8 cellular contexts compared by ENCODE assay signal in the genomic region with DNA sequence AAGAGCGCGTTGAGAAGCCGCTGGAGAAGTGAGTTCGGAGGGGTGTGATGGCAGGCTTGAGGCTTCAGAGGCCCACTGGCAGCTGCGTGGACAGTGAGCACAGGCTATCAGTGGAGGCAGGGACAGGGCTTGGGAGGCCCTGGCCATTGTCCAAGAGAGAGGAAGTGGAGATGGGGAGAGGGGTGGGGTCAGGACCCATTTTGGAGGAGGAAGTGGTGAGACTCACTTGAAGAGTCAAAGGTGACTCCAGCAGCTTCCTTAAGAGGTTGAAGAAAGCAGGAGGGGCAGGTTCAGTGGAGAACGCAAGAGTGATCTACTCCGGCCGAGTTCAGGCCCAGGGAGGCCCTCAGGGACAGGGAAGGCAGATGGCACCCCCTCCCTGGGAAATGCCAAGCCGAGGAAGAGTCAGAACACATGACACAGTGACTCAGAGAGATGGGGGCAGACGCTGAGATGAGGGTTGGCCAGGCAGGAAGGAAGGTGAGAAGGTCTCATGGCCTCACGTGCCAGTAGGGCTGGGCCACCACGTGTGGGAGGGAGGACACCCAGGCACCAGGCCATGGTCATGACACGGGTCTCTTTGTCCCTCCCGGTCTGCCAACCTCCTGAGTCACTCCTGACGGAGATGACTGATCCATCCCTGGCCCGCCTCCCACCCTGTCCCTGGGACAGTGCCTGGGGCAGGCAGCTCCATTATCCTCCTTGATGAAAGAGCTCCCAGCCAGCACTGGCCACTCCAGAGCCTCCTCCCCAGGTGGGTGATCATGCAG. TPM values are rescaled to one million over a fixed set of nuclear protein-coding genes. Genes with fewer than 3 reads are reported as not detected.
DNase-seq lines count a peak whose midpoint lies in the region; ATAC-seq and TF ChIP-seq lines count a peak whose summit lies in the region.

No MANE protein-coding gene starts in this region.

- H3K9me2 ChIP-seq in SK-N-SH: no peaks in the 10 kb centered on the region
- no peaks in the 10 kb centered on the region for H3K9me2 ChIP-seq in GM23338 (ENCODE audit: insufficient read depth)

- no peak overlapping the region for H3K27ac Mint-ChIP-seq in GM23338

- peaks cover 6% of the 10 kb centered on the region for H3K27me3 Mint-ChIP-seq in GM23338 (ENCODE audit: insufficient read depth, low read depth, poor library complexity)

- peaks cover 9% of the 10 kb centered on the region; the same call in 2 of the 3 replicates for H3K9me3 Mint-ChIP-seq in GM23338

- CTCF ChIA-PET in SK-N-SH (lab: Yijun Ruan, JAX): interaction anchor here (0.7 kb wide), 1 partner anchor 52 kb away, joined by 3 read pairs; no protein-coding TSS in a partner anchor

- peak; percentile 96 for ATAC-seq in foreskin keratinocyte
- ATAC-seq in HG02759 (IDR thresholded peaks at IDR 0.05; ENCODE audit: unreplicated experiment): no peak
- ATAC-seq in GM23338: no peak

- TF ChIP-seq EP300 in SK-N-SH (IDR thresholded peaks at IDR 0.05; ENCODE audit: borderline replicate concordance in 1 of 2, low read depth in 1 of 2, low read length in 1 of 2): no peak

- DNase-seq in H4 (ENCODE audit: low spot score): peak; percentile 99
- no peak for DNase-seq in SK-N-SH
- peak; percentile 70 to 88 for DNase-seq in foreskin keratinocyte
- DNase-seq in posterior vena cava (ENCODE audit: low spot score): peak; percentile 93
- no peak for DNase-seq in activated CD8-positive, alpha-beta memory T cell treated with anti-CD3 and anti-CD28 coated beads, Interleukin-2, amount 50 U/mL, for 4 hours
- DNase-seq in H7: no peak
- DNase-seq in GM23338 (ENCODE audit: low spot score): no peak

- no peak for TF ChIP-seq RAD21 in SK-N-SH (IDR thresholded peaks at IDR 0.05; ENCODE audit: low read length)

- H3K4me2 ChIP-seq in SK-N-SH (no peak overlapping the region), GM23338 (no peak overlapping the region)

- H3K36me3 ChIP-seq in SK-N-SH (replicated peaks in 1 of 2; ENCODE audit: control insufficient read depth in 1 of 2, insufficient read depth in 2 of 2, low read length in 1 of 2): no peaks in the 10 kb centered on the region
- no peaks in the 10 kb centered on the region for H3K36me3 ChIP-seq in H7 (replicated peaks; ENCODE audit: control insufficient read depth, insufficient read depth, low read length)
- H3K36me3 ChIP-seq in GM23338 (ENCODE audit: insufficient read depth): no peaks in the 10 kb centered on the region

- no peaks in the 10 kb centered on the region for H4K20me1 ChIP-seq in SK-N-SH (ENCODE audit: insufficient read depth)
- no peaks in the 10 kb centered on the region for H4K20me1 ChIP-seq in GM23338 (replicated peaks; ENCODE audit: insufficient read depth)

- H3K27ac ChIP-seq in SK-N-SH (ENCODE audit: low read depth in 2 of 2, low read length in 1 of 2) (no peak overlapping the region), foreskin keratinocyte (peak overlapping the region; percentile 63), GM23338 (ENCODE audit: low read depth) (no peak overlapping the region)

- no peak overlapping the region for H3K4me3 ChIP-seq in SK-N-SH (ENCODE audit: low read depth in 2 of 2, low read length in 1 of 2)
- no peak overlapping the region for H3K4me3 ChIP-seq in H7 (ENCODE audit: insufficient read depth, low read depth, low read length)
- no peak overlapping the region for H3K4me3 ChIP-seq in GM23338

- H3F3A ChIP-seq in SK-N-SH (replicated peaks; ENCODE audit: insufficient read depth) (no peaks in the 10 kb centered on the region), GM23338 (replicated peaks; ENCODE audit: low read depth) (no peaks in the 10 kb centered on the region)

- H2AFZ ChIP-seq in SK-N-SH (ENCODE audit: low read depth): 0 out of 2 replicates have a peak overlapping the region, but pooled peaks have one; percentile 35
- H2AFZ ChIP-seq in GM23338: no peak overlapping the region

- no peaks in the 10 kb centered on the region for H3K27me3 ChIP-seq in SK-N-SH (ENCODE audit: insufficient read depth)
- no peaks in the 10 kb centered on the region for H3K27me3 ChIP-seq in foreskin keratinocyte
- H3K27me3 ChIP-seq in H7 (ENCODE audit: control insufficient read depth, insufficient read depth, low read length): no peaks in the 10 kb centered on the region
- no peaks in the 10 kb centered on the region for H3K27me3 ChIP-seq in GM23338 (ENCODE audit: insufficient read depth)

- H3K4me1 ChIP-seq in SK-N-SH (ENCODE audit: control insufficient read depth in 1 of 2, insufficient read depth in 2 of 2, low read depth in 1 of 2, low read length in 1 of 2) (no peaks in the 10 kb centered on the region), foreskin keratinocyte (no peaks in the 10 kb centered on the region), GM23338 (ENCODE audit: insufficient read depth) (no peaks in the 10 kb centered on the region)

- TF ChIP-seq CTCF in SK-N-SH (IDR thresholded peaks at IDR 0.05) (no peak), foreskin keratinocyte (conservative IDR thresholded peaks at IDR 0.05) (no peak), GM23338 (conservative IDR thresholded peaks at IDR 0.05; ENCODE audit: low read depth in 2 of 2) (no peak)

- POLR2A ChIA-PET in SK-N-SH (lab: Yijun Ruan, JAX): no interaction called here

- H3K9ac ChIP-seq in SK-N-SH: no peak overlapping the region

- intact Hi-C loops in posterior vena cava (cut with DNase I): no loop called here

- no peak overlapping the region for H3K4me3 Mint-ChIP-seq in GM23338

- H3K4me1 Mint-ChIP-seq in GM23338: peaks cover 2% of the 10 kb centered on the region; the same call in 1 of the 3 replicates

- no peaks in the 10 kb centered on the region for H3K36me3 Mint-ChIP-seq in GM23338 (ENCODE audit: low read depth)

- H3K9me3 ChIP-seq in SK-N-SH: no peaks in the 10 kb centered on the region

- WGBS in SK-N-SH (ENCODE audit: low lambda C conversion rate): 53% methylated on average over 15 of the region's 16 CpGs

- no peaks in the 10 kb centered on the region for H3K79me2 ChIP-seq in SK-N-SH (ENCODE audit: insufficient read depth)
- no peaks in the 10 kb centered on the region for H3K79me2 ChIP-seq in GM23338 (replicated peaks; ENCODE audit: insufficient read depth)

TF ChIP-seq in SK-N-SH, 30 proteins besides CTCF, POLR2A, EP300 and RAD21 (continues in another document):
- no peak for TF ChIP-seq TAF1 (IDR thresholded peaks at IDR 0.05; ENCODE audit: borderline replicate concordance, low read depth, low read length)

RNA-seq across cellular contexts. Expression of a gene that starts 10.1 kb away (rescaled TPM):
- 1.9 and 6.1 TPM in 2 replicates for total RNA-seq in H4 (2014; rRNA removed; shearing (Covaris generic))
- polyA plus RNA-seq in SK-N-SH (2012; rRNA removed) (0.16 and 0.18 TPM in 2 replicates), foreskin keratinocyte (not detected in 2 replicates), GM23338 (2016; fragmentation: Nextera tagmentation; extraction: Ambion mirVana) (0.32 and 0.66 TPM in 2 replicates)
- 0.03 TPM in 1 of 2 replicates, not detected in the other for polyA plus RNA-seq in SK-N-SH (2012; cell fraction: cytosol; rRNA removed)
- polyA plus RNA-seq in SK-N-SH (2012; cell fraction: nucleus; rRNA removed): 0.34 TPM in 1 of 2 replicates, not detected in the other
- total RNA-seq in foreskin keratinocyte (not detected in 2 replicates), posterior vena cava (1 to 10 TPM; 3.7 to 5.6 TPM)
- total RNA-seq in H7 (2014; rRNA removed; shearing (Covaris generic)): 0.44 TPM in 1 of 2 replicates, not detected in the other
- 0.10 and 0.12 TPM in 2 replicates for total RNA-seq in GM23338 (2014; rRNA removed; shearing (Covaris generic))

RNA-seq across cellular contexts. Expression of a gene that starts 26.9 kb away (rescaled TPM):
- total RNA-seq in H4 (2014; rRNA removed; shearing (Covaris generic)): 0.43 TPM in 1 of 2 replicates, not detected in the other
- polyA plus RNA-seq in SK-N-SH (2012; rRNA removed): not detected in 2 replicates
- polyA plus RNA-seq in SK-N-SH (2012; cell fraction: cytosol; rRNA removed): not detected in 2 replicates
- not detected in 2 replicates for polyA plus RNA-seq in SK-N-SH (2012; cell fraction: nucleus; rRNA removed)
- not detected in 2 replicates for total RNA-seq in foreskin keratinocyte
- not detected in 2 replicates for polyA plus RNA-seq in foreskin keratinocyte
- total RNA-seq in posterior vena cava: not detected
- 0.10 TPM in 1 of 2 replicates, not detected in the other for total RNA-seq in H7 (2014; rRNA removed; shearing (Covaris generic))
- total RNA-seq in GM23338 (2014; rRNA removed; shearing (Covaris generic)): 1.3 and 1.8 TPM in 2 replicates
- 0.61 and 0.85 TPM in 2 replicates for polyA plus RNA-seq in GM23338 (2016; fragmentation: Nextera tagmentation; extraction: Ambion mirVana)

RNA-seq across cellular contexts. Expression of a gene that starts 28.8 kb away (rescaled TPM):
- total RNA-seq in H4 (2014; rRNA removed; shearing (Covaris generic)): not detected in 2 replicates
- polyA plus RNA-seq in SK-N-SH (2012; rRNA removed) (not detected in 2 replicates), foreskin keratinocyte (not detected in 2 replicates), GM23338 (2016; fragmentation: Nextera tagmentation; extraction: Ambion mirVana) (not detected in 2 replicates)
- polyA plus RNA-seq in SK-N-SH (2012; cell fraction: cytosol; rRNA removed): not detected in 2 replicates
- polyA plus RNA-seq in SK-N-SH (2012; cell fraction: nucleus; rRNA removed): not detected in 2 replicates
- total RNA-seq in foreskin keratinocyte (not detected in 2 replicates), posterior vena cava (not detected)
- total RNA-seq in H7 (2014; rRNA removed; shearing (Covaris generic)): not detected in 2 replicates
- not detected in 2 replicates for total RNA-seq in GM23338 (2014; rRNA removed; shearing (Covaris generic))

RNA-seq across cellular contexts. Expression of a gene that starts 36.5 kb away (rescaled TPM):
- 0.15 TPM in 1 of 2 replicates, not detected in the other for total RNA-seq in H4 (2014; rRNA removed; shearing (Covaris generic))
- polyA plus RNA-seq in SK-N-SH (2012; rRNA removed): 0.13 TPM in 1 of 2 replicates, not detected in the other
- not detected in 2 replicates for polyA plus RNA-seq in SK-N-SH (2012; cell fraction: cytosol; rRNA removed)
- 0.04 and 0.14 TPM in 2 replicates for polyA plus RNA-seq in SK-N-SH (2012; cell fraction: nucleus; rRNA removed)
- total RNA-seq in foreskin keratinocyte: not detected in 2 replicates
- not detected in 2 replicates for polyA plus RNA-seq in foreskin keratinocyte
- total RNA-seq in posterior vena cava: not detected
- not detected in 2 replicates for total RNA-seq in H7 (2014; rRNA removed; shearing (Covaris generic))
- not detected in 2 replicates for total RNA-seq in GM23338 (2014; rRNA removed; shearing (Covaris generic))
- polyA plus RNA-seq in GM23338 (2016; fragmentation: Nextera tagmentation; extraction: Ambion mirVana): 0.65 TPM in 1 of 2 replicates, not detected in the other

RNA-seq across cellular contexts. Expression of a gene that starts 39.4 kb away (rescaled TPM):
- total RNA-seq in H4 (2014; rRNA removed; shearing (Covaris generic)): 0.21 TPM in 1 of 2 replicates, not detected in the other
- polyA plus RNA-seq in SK-N-SH (2012; rRNA removed): not detected in 2 replicates
- polyA plus RNA-seq in SK-N-SH (2012; cell fraction: cytosol; rRNA removed): not detected in 2 replicates
- polyA plus RNA-seq in SK-N-SH (2012; cell fraction: nucleus; rRNA removed): 0.06 TPM in 1 of 2 replicates, not detected in the other
- total RNA-seq in foreskin keratinocyte: not detected in 2 replicates
- polyA plus RNA-seq in foreskin keratinocyte: not detected in 2 replicates
- under 1 TPM in 1 of 2 donors, not detected in 1; 0.14 TPM for total RNA-seq in posterior vena cava
- not detected in 2 replicates for total RNA-seq in H7 (2014; rRNA removed; shearing (Covaris generic))
- 0.35 TPM in 1 of 2 replicates, not detected in the other for total RNA-seq in GM23338 (2014; rRNA removed; shearing (Covaris generic))
- polyA plus RNA-seq in GM23338 (2016; fragmentation: Nextera tagmentation; extraction: Ambion mirVana): not detected in 2 replicates

Comparison
In these comparisons a context has a peak if more than half of its experiments do, and no peak if none do; other contexts are left out.
1. DNase-seq: peak in H4 (single experiment), foreskin keratinocyte (2 of 2) and posterior vena cava (single experiment); none in SK-N-SH (single experiment), activated CD8-positive, alpha-beta memory T cell treated with anti-CD3 and anti-CD28 coated beads, Interleukin-2, amount 50 U/mL, for 4 hours (single experiment), H7 (single experiment) and GM23338 (single experiment).